1 cellular context compared by ENCODE assay signal in the genomic region with DNA sequence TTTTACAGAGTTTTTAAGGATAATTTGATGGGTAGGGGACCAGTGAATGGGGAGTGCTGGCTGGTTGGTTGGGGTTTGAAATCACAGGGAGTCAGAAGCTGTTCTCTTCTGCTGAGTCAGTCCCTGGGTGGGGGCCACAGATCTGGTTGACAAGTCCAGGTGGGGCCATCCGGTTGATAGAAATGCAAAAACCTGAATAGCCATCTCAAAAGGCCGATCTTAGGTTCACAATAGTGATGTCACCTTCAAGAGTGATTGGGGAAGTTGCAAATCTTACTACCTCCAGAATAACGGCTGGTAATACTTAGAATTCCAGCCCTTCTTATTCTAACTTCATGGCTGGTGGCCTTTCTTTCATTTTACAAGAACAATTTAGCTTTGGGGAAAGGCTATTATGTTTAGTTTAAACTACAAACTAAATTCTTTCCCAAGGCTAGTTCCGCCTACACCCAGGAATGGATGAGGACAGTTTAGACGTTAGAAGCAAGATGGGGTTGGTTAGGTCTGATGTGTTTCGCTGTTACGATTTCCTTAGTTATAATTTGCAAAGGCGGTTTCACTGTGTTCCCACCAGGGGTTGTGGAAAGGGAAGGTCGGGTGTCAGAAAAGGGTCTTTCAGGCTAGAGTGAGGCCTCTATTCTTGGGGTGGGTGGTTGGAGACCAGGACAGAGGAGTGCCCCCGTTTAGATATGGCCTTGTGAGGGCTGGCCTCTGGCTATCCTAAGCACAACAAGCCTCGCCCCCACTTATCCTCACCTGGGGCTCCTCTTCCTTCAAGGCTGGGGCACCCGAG.
A peak's percentile ranks its signal among the peaks of the same experiment; 100 is the strongest.
TF ChIP-seq lines count a peak whose summit lies in the region.

No MANE protein-coding gene starts in this region.

TF ChIP-seq in WTC11, 78 proteins besides CTCF, POLR2A, EP300 and RAD21 (continued from another document):
- TF ChIP-seq, protein P1, sequence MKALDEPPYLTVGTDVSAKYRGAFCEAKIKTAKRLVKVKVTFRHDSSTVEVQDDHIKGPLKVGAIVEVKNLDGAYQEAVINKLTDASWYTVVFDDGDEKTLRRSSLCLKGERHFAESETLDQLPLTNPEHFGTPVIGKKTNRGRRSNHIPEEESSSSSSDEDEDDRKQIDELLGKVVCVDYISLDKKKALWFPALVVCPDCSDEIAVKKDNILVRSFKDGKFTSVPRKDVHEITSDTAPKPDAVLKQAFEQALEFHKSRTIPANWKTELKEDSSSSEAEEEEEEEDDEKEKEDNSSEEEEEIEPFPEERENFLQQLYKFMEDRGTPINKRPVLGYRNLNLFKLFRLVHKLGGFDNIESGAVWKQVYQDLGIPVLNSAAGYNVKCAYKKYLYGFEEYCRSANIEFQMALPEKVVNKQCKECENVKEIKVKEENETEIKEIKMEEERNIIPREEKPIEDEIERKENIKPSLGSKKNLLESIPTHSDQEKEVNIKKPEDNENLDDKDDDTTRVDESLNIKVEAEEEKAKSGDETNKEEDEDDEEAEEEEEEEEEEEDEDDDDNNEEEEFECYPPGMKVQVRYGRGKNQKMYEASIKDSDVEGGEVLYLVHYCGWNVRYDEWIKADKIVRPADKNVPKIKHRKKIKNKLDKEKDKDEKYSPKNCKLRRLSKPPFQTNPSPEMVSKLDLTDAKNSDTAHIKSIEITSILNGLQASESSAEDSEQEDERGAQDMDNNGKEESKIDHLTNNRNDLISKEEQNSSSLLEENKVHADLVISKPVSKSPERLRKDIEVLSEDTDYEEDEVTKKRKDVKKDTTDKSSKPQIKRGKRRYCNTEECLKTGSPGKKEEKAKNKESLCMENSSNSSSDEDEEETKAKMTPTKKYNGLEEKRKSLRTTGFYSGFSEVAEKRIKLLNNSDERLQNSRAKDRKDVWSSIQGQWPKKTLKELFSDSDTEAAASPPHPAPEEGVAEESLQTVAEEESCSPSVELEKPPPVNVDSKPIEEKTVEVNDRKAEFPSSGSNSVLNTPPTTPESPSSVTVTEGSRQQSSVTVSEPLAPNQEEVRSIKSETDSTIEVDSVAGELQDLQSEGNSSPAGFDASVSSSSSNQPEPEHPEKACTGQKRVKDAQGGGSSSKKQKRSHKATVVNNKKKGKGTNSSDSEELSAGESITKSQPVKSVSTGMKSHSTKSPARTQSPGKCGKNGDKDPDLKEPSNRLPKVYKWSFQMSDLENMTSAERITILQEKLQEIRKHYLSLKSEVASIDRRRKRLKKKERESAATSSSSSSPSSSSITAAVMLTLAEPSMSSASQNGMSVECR (CRISPR knock-in tag; IDR thresholded peaks at IDR 0.05; ENCODE audit: borderline replicate concordance): peak; percentile 18; the same call in 1 of the 2 replicates
- TF ChIP-seq, protein P2, sequence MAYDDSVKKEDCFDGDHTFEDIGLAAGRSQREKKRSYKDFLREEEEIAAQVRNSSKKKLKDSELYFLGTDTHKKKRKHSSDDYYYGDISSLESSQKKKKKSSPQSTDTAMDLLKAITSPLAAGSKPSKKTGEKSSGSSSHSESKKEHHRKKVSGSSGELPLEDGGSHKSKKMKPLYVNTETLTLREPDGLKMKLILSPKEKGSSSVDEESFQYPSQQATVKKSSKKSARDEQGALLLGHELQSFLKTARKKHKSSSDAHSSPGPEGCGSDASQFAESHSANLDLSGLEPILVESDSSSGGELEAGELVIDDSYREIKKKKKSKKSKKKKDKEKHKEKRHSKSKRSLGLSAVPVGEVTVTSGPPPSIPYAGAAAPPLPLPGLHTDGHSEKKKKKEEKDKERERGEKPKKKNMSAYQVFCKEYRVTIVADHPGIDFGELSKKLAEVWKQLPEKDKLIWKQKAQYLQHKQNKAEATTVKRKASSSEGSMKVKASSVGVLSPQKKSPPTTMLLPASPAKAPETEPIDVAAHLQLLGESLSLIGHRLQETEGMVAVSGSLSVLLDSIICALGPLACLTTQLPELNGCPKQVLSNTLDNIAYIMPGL (CRISPR knock-in tag; IDR thresholded peaks at IDR 0.05): 0 out of 2 replicates have a peak, but pooled peaks have one; percentile 46
- no peak for TF ChIP-seq ELF4 (CRISPR knock-in tag; IDR thresholded peaks at IDR 0.05; ENCODE audit: low read depth)
- TF ChIP-seq TEAD1 (CRISPR knock-in tag; IDR thresholded peaks at IDR 0.05): peak; percentile 96
- TF ChIP-seq, protein P3, sequence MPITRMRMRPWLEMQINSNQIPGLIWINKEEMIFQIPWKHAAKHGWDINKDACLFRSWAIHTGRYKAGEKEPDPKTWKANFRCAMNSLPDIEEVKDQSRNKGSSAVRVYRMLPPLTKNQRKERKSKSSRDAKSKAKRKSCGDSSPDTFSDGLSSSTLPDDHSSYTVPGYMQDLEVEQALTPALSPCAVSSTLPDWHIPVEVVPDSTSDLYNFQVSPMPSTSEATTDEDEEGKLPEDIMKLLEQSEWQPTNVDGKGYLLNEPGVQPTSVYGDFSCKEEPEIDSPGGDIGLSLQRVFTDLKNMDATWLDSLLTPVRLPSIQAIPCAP (CRISPR knock-in tag; IDR thresholded peaks at IDR 0.05): no peak
- TF ChIP-seq, protein P4, sequence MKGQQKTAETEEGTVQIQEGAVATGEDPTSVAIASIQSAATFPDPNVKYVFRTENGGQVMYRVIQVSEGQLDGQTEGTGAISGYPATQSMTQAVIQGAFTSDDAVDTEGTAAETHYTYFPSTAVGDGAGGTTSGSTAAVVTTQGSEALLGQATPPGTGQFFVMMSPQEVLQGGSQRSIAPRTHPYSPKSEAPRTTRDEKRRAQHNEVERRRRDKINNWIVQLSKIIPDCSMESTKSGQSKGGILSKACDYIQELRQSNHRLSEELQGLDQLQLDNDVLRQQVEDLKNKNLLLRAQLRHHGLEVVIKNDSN (CRISPR knock-in tag; IDR thresholded peaks at IDR 0.05): 0 out of 2 replicates have a peak, but pooled peaks have one; percentile 7
- peak; percentile 31; the same call in 1 of the 2 replicates for TF ChIP-seq FOXK1 (CRISPR knock-in tag; IDR thresholded peaks at IDR 0.05)
- TF ChIP-seq TP53 (CRISPR knock-in tag; IDR thresholded peaks at IDR 0.05): 0 out of 2 replicates have a peak, but pooled peaks have one; percentile 47
- TF ChIP-seq, protein P5, sequence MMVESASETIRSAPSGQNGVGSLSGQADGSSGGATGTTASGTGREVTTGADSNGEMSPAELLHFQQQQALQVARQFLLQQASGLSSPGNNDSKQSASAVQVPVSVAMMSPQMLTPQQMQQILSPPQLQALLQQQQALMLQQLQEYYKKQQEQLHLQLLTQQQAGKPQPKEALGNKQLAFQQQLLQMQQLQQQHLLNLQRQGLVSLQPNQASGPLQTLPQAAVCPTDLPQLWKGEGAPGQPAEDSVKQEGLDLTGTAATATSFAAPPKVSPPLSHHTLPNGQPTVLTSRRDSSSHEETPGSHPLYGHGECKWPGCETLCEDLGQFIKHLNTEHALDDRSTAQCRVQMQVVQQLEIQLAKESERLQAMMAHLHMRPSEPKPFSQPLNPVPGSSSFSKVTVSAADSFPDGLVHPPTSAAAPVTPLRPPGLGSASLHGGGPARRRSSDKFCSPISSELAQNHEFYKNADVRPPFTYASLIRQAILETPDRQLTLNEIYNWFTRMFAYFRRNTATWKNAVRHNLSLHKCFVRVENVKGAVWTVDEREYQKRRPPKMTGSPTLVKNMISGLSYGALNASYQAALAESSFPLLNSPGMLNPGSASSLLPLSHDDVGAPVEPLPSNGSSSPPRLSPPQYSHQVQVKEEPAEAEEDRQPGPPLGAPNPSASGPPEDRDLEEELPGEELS (CRISPR knock-in tag; IDR thresholded peaks at IDR 0.05): peak; percentile 72; the same call in 1 of the 2 replicates
- peak; percentile 48; the same call in 1 of the 2 replicates for TF ChIP-seq SP1 (CRISPR knock-in tag; conservative IDR thresholded peaks at IDR 0.05)
- TF ChIP-seq, protein P6, sequence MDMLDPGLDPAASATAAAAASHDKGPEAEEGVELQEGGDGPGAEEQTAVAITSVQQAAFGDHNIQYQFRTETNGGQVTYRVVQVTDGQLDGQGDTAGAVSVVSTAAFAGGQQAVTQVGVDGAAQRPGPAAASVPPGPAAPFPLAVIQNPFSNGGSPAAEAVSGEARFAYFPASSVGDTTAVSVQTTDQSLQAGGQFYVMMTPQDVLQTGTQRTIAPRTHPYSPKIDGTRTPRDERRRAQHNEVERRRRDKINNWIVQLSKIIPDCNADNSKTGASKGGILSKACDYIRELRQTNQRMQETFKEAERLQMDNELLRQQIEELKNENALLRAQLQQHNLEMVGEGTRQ (CRISPR knock-in tag; IDR thresholded peaks at IDR 0.05): peak; percentile 37; the same call in 1 of the 2 replicates
- TF ChIP-seq, protein P7, sequence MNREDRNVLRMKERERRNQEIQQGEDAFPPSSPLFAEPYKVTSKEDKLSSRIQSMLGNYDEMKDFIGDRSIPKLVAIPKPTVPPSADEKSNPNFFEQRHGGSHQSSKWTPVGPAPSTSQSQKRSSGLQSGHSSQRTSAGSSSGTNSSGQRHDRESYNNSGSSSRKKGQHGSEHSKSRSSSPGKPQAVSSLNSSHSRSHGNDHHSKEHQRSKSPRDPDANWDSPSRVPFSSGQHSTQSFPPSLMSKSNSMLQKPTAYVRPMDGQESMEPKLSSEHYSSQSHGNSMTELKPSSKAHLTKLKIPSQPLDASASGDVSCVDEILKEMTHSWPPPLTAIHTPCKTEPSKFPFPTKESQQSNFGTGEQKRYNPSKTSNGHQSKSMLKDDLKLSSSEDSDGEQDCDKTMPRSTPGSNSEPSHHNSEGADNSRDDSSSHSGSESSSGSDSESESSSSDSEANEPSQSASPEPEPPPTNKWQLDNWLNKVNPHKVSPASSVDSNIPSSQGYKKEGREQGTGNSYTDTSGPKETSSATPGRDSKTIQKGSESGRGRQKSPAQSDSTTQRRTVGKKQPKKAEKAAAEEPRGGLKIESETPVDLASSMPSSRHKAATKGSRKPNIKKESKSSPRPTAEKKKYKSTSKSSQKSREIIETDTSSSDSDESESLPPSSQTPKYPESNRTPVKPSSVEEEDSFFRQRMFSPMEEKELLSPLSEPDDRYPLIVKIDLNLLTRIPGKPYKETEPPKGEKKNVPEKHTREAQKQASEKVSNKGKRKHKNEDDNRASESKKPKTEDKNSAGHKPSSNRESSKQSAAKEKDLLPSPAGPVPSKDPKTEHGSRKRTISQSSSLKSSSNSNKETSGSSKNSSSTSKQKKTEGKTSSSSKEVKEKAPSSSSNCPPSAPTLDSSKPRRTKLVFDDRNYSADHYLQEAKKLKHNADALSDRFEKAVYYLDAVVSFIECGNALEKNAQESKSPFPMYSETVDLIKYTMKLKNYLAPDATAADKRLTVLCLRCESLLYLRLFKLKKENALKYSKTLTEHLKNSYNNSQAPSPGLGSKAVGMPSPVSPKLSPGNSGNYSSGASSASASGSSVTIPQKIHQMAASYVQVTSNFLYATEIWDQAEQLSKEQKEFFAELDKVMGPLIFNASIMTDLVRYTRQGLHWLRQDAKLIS (CRISPR knock-in tag; IDR thresholded peaks at IDR 0.05; ENCODE audit: borderline replicate concordance): 0 out of 2 replicates have a peak, but pooled peaks have one; percentile 65
- peak; percentile 78; the same call in 1 of the 2 replicates for TF ChIP-seq TEAD4 (CRISPR knock-in tag; IDR thresholded peaks at IDR 0.05)
- TF ChIP-seq CREB1 (CRISPR knock-in tag; IDR thresholded peaks at IDR 0.05): no peak
- TF ChIP-seq, protein P8, sequence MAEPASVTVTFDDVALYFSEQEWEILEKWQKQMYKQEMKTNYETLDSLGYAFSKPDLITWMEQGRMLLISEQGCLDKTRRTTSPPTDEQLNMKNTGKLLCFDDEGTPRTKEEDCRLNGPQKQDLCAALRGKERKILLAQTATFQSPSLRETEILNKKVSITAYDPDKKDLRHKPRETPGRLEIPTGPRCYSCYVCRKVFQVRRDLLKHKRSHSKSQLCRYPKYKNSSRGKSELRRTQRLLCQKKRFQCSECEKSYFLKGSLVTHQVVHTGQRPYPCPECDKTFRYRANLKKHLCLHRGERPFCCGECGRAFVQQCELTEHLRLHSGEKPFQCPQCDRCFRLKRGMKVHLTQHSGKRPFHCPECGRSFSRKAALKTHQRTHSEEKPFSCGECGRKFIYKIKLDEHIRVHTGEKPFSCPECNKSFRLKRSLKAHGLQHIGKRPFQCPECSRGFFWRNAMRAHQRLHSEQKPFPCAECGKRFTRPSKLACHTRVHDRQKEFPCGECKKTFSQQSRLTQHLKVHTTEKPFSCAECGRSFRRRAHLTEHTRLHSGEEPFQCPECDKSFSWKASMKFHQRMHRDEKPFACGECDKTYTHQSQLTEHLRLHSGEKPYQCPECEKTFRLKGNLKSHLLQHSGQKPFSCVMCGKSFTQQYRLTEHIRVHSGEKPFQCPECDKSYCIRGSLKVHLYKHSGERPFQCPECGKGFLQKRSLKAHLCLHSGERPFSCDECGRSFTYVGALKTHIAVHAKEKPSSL (CRISPR knock-in tag; conservative IDR thresholded peaks at IDR 0.05): peak; percentile 78
- no peak for TF ChIP-seq GTF2I (CRISPR knock-in tag; conservative IDR thresholded peaks at IDR 0.05)
- peak; percentile 71; the same call in 1 of the 2 replicates for TF ChIP-seq ZNF416 (CRISPR knock-in tag; IDR thresholded peaks at IDR 0.05)
TF ChIP-seq in WTC11: peak in this region for 18.
